ENCODE assay signal across 16 cellular contexts in the genomic region with DNA sequence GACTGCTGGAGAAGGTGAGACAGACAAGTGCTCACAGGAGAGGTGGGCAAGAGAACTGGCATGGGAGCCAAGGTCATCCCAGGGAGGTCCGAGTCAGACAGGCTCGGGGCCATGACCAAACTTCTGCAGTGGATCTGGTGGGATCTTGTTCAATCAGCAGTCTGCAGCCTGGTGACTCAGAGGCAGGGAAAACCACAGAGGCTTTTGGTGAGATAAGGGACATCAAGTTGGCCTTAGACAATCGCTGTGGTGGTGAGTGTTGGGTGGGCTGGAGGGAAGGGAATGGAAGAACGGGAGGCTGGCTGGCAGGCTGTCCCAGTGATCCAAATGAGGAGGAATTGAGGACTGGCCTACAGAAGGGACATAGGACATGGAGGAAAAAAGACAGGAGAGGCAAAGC.
A peak's percentile ranks its signal among the peaks of the same experiment; 100 is the strongest.
DNase-seq lines count a peak whose midpoint lies in the region; ATAC-seq and TF ChIP-seq lines count a peak whose summit lies in the region.
"Had no signal": no experiment of that assay in that cellular context is flagged by ENCODE, and none has a peak within 500 bp of the region (broad histone marks: within the 10 kb centered on the region; RNA-seq: fewer than 3 reads in every experiment).

No MANE protein-coding gene starts in this region.

- H3K4me3 ChIP-seq in fibroblast of lung (replicated peaks in 1 of 4; ENCODE audit: control extremely low read depth in 1 of 4, insufficient read depth in 1 of 4, low read depth in 3 of 4, low read length in 4 of 4) = no peak overlapping the region
- no peak overlapping the region for H3K4me3 ChIP-seq in skeletal muscle cell (ENCODE audit: low read depth, low read length)
- no peak overlapping the region for H3K4me3 ChIP-seq in tibial artery
- H3K4me3 ChIP-seq: cardiac muscle cell, hepatocyte, spleen had no signal

- no peaks in the 10 kb centered on the region for H3K9me3 ChIP-seq in fibroblast of lung (ENCODE audit: control insufficient read depth, insufficient read depth, low read depth, low read length)
- no peaks in the 10 kb centered on the region for H3K9me3 ChIP-seq in tibial artery
- H3K9me3 ChIP-seq: spleen had no signal

- H2AFZ ChIP-seq in fibroblast of lung (ENCODE audit: low read length) = no peak overlapping the region
- H2AFZ ChIP-seq: hepatocyte had no signal

- no peaks in the 10 kb centered on the region for H3K79me2 ChIP-seq in fibroblast of lung (ENCODE audit: control insufficient read depth, insufficient read depth, low read length)
- H3K79me2 ChIP-seq: hepatocyte had no signal

- DNase-seq in HT1080 (ENCODE audit: low read depth) (peak; percentile 80), SW480 (ENCODE audit: low spot score) (peak; percentile 10), fibroblast of lung (ENCODE audit: low read depth in 2 of 2) (peak; percentile 51 to 95), skeletal muscle cell (ENCODE audit: low read depth) (peak; percentile 32), tibial artery (no peak)
- DNase-seq: activated CD8-positive, alpha-beta T cell treated with anti-CD3 and anti-CD28 coated beads, Interleukin-2, amount 10 ng/mL, durations not matched to agents 7 days and 5 days; activated gamma-delta T cell; CD4-positive, alpha-beta T cell; NCI-H1417 treated with DMSO at 0.1 percent for 48 hours; spleen had no signal

- H3K36me3 Mint-ChIP-seq in activated T-helper 17 cell treated with anti-CD3 and anti-CD28 coated beads, Interleukin-2, amount 50 U/mL, for 72 hours (ENCODE audit: low read depth) = no peaks in the 10 kb centered on the region

- H3K4me1 ChIP-seq in fibroblast of lung (ENCODE audit: control insufficient read depth, extremely low read depth, insufficient read depth, low read length) (peaks cover 3% of the 10 kb centered on the region), tibial artery (peaks cover 0 to 20% (median 17%) of the 10 kb centered on the region in 4 donors)

- H3K27me3 ChIP-seq in fibroblast of lung (ENCODE audit: control insufficient read depth, insufficient read depth, low read length) (peaks cover 60% of the 10 kb centered on the region), tibial artery (peaks cover 0 to 76% of the 10 kb centered on the region in 2 donors)

- TF ChIP-seq CTCF in fibroblast of lung (conservative IDR thresholded peaks at IDR 0.05 in 1 of 2, IDR thresholded peaks at IDR 0.05 in 1 of 2; ENCODE audit: low read depth in 1 of 2, low read length in 2 of 2) = no peak
- no peak for TF ChIP-seq CTCF in tibial artery (IDR thresholded peaks at IDR 0.05)

- H4K20me1 ChIP-seq in fibroblast of lung (ENCODE audit: control insufficient read depth, extremely low read depth, insufficient read depth, low read length) = no peaks in the 10 kb centered on the region

- H3K36me3 ChIP-seq in fibroblast of lung (ENCODE audit: control insufficient read depth, insufficient read depth, low read length) = no peaks in the 10 kb centered on the region
- no peaks in the 10 kb centered on the region for H3K36me3 ChIP-seq in tibial artery
- H3K36me3 ChIP-seq: cardiac muscle cell, spleen had no signal

- peaks cover 4% of the 10 kb centered on the region for H3K4me1 Mint-ChIP-seq in activated T-helper 17 cell treated with anti-CD3 and anti-CD28 coated beads, Interleukin-2, amount 50 U/mL, for 72 hours

- peaks cover 77% of the 10 kb centered on the region for H3K27me3 Mint-ChIP-seq in activated T-helper 17 cell treated with anti-CD3 and anti-CD28 coated beads, Interleukin-2, amount 50 U/mL, for 72 hours

- ATAC-seq in activated T-helper 17 cell treated with anti-CD3 and anti-CD28 coated beads, Interleukin-2, amount 50 U/mL, for 72 hours (replicated peaks) = no peak
- no peak for ATAC-seq in GM21423 (IDR thresholded peaks at IDR 0.05; ENCODE audit: unreplicated experiment)
- ATAC-seq in GM18873 (IDR thresholded peaks at IDR 0.05; ENCODE audit: low FRiP score, unreplicated experiment) = no peak
- ATAC-seq: activated CD8-positive, alpha-beta T cell treated with anti-CD3 and anti-CD28 coated beads, Interleukin-2, amount 10 ng/mL, durations not matched to agents 7 days and 5 days; Panc1 had no signal

- H3K27ac ChIP-seq in fibroblast of lung (ENCODE audit: insufficient read depth, low read length) (no peak overlapping the region), tibial artery (no peak overlapping the region)
- H3K27ac ChIP-seq: cardiac muscle cell, hepatocyte, spleen had no signal

- intact Hi-C loops in tibial artery (cut with DNase I; ENCODE audit: low total_unique reads) = no loop called here

- H3K9ac ChIP-seq in fibroblast of lung (ENCODE audit: insufficient read depth, low read length) = no peak overlapping the region

- no peaks in the 10 kb centered on the region for H3K9me3 Mint-ChIP-seq in activated T-helper 17 cell treated with anti-CD3 and anti-CD28 coated beads, Interleukin-2, amount 50 U/mL, for 72 hours
- H3K9me3 Mint-ChIP-seq: CD4-positive, alpha-beta T cell had no signal

- H3K4me2 ChIP-seq in fibroblast of lung (ENCODE audit: extremely low read depth, insufficient read depth, low read length) = no peak overlapping the region
- H3K4me2 ChIP-seq: hepatocyte had no signal

- no peak overlapping the region for H3K4me3 Mint-ChIP-seq in activated T-helper 17 cell treated with anti-CD3 and anti-CD28 coated beads, Interleukin-2, amount 50 U/mL, for 72 hours
- H3K4me3 Mint-ChIP-seq: activated CD8-positive, alpha-beta T cell treated with anti-CD3 and anti-CD28 coated beads, Interleukin-2, amount 10 ng/mL, durations not matched to agents 7 days and 5 days; CD4-positive, alpha-beta T cell had no signal

- H3K27ac Mint-ChIP-seq in activated T-helper 17 cell treated with anti-CD3 and anti-CD28 coated beads, Interleukin-2, amount 50 U/mL, for 72 hours = no peak overlapping the region
- H3K27ac Mint-ChIP-seq: CD4-positive, alpha-beta T cell had no signal

Comparison
In these comparisons a context has a peak if more than half of its experiments do, and no peak if none do; other contexts are left out.
1. DNase-seq: peak in HT1080 (single experiment), SW480 (single experiment), fibroblast of lung (2 of 2) and skeletal muscle cell (single experiment); none in tibial artery (0 of 2).